21 cellular contexts compared by ENCODE assay signal in the genomic region with DNA sequence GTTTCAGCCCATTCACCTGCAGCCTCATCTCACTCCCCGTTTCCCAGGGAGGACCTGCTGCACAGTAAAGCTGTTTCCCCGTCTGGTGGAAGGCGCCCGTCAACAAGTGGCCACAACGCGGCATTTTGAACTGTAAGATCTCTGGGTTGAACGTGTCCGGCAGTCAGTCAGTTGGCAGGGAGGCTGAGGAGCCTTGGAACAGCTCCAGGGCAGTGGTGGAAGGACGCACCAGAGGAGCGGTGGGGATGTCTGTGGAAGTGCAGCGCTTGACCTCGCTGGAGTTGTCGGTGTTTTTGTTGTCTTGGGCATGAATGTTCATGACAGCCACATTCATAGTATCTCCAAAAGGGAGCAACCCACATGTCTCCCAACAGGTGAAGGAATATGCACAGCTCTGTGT. TPM values are rescaled to one million over a fixed set of nuclear protein-coding genes. Genes with fewer than 3 reads are reported as not detected.
DNase-seq lines count a peak whose midpoint lies in the region; ATAC-seq, FAIRE-seq and TF ChIP-seq lines count a peak whose summit lies in the region.
"Had no signal": no experiment of that assay in that cellular context is flagged by ENCODE, and none has a peak within 500 bp of the region (broad histone marks: within the 10 kb centered on the region; RNA-seq: fewer than 3 reads in every experiment).

No MANE protein-coding gene starts in this region.

- H3K4me3 Mint-ChIP-seq in activated CD8-positive, alpha-beta memory T cell treated with anti-CD3 and anti-CD28 coated beads, Interleukin-2, amount 10 ng/mL, durations not matched to agents 7 days and 5 days = no peak overlapping the region
- H3K4me3 Mint-ChIP-seq: CD14-positive monocyte; CD4-positive, alpha-beta T cell; CD8-positive, alpha-beta memory T cell had no signal

- H3K9me3 Mint-ChIP-seq in activated CD8-positive, alpha-beta memory T cell treated with anti-CD3 and anti-CD28 coated beads, Interleukin-2, amount 10 ng/mL, durations not matched to agents 7 days and 5 days (ENCODE audit: low read depth) = no peaks in the 10 kb centered on the region
- H3K9me3 Mint-ChIP-seq: CD4-positive, alpha-beta T cell; CD8-positive, alpha-beta memory T cell had no signal

- no peaks in the 10 kb centered on the region for H3K36me3 Mint-ChIP-seq in activated CD8-positive, alpha-beta memory T cell treated with anti-CD3 and anti-CD28 coated beads, Interleukin-2, amount 10 ng/mL, durations not matched to agents 7 days and 5 days
- H3K36me3 Mint-ChIP-seq: CD8-positive, alpha-beta memory T cell had no signal

- WGBS in neuronal stem cell (ENCODE audit: extremely low coverage in 2 of 2, insufficient read length in 2 of 2, insufficient replicate concordance in 1 of 2), 2 donors = no CpG with 5 or more reads among the region's 13 CpGs
- 84 to 91% methylated on average over 13 of the region's 13 CpGs for WGBS in pancreas, 2 donors

- no peak for ATAC-seq in activated CD8-positive, alpha-beta memory T cell treated with anti-CD3 and anti-CD28 coated beads, Interleukin-2, amount 10 ng/mL, durations not matched to agents 7 days and 5 days
- ATAC-seq in pancreas = no peak
- ATAC-seq: HCT116 had no signal

- no peak overlapping the region for H3K23ac ChIP-seq in neuronal stem cell (ENCODE audit: low read depth, low read length, poor library complexity)

- peak overlapping the region; percentile 72 for H2AK5ac ChIP-seq in neuronal stem cell (ENCODE audit: low read depth, low read length)

- no peak overlapping the region for H4K91ac ChIP-seq in neuronal stem cell (ENCODE audit: low read depth, low read length, poor library complexity)

- H3K4me3 ChIP-seq in bronchial epithelial cell (ENCODE audit: low read depth, low read length) = no peak overlapping the region
- H3K4me3 ChIP-seq in neuronal stem cell (ENCODE audit: low read length in 2 of 2) = no peak overlapping the region
- H3K4me3 ChIP-seq in pancreas = no peak overlapping the region
- H3K4me3 ChIP-seq: BLaER1 treated with 17β-estradiol and CSF1 and Interleukin-3, amounts not matched to agents 10 nM and 100 nM had no signal

- peak overlapping the region; percentile 91 for H3K14ac ChIP-seq in neuronal stem cell (ENCODE audit: low read length)

- H3K27ac ChIP-seq in neuronal stem cell (replicated peaks; ENCODE audit: low read length) (no peak overlapping the region), pancreas (no peak overlapping the region)
- H3K27ac ChIP-seq: 22Rv1; BLaER1 treated with 17β-estradiol and CSF1 and Interleukin-3, amounts not matched to agents 10 nM and 100 nM had no signal

- no peak overlapping the region for H4K8ac ChIP-seq in neuronal stem cell (ENCODE audit: low read depth, low read length)

- peaks cover 2% of the 10 kb centered on the region for H3K4me1 Mint-ChIP-seq in activated CD8-positive, alpha-beta memory T cell treated with anti-CD3 and anti-CD28 coated beads, Interleukin-2, amount 10 ng/mL, durations not matched to agents 7 days and 5 days

- peak overlapping the region; percentile 39 for H3K18ac ChIP-seq in neuronal stem cell (ENCODE audit: low read length)

- no peaks in the 10 kb centered on the region for H3K79me1 ChIP-seq in neuronal stem cell (ENCODE audit: low read depth, low read length)

- intact Hi-C loops in posterior cingulate gyrus (cut with DNase I) = no loop called here
- intact Hi-C loops in pancreas (cut with DNase I) = no loop called here

- TF ChIP-seq CTCF in bronchial epithelial cell (IDR thresholded peaks at IDR 0.05; ENCODE audit: insufficient read depth, low read length, severe bottlenecking) = no peak
- TF ChIP-seq CTCF in pancreas (IDR thresholded peaks at IDR 0.05) = no peak

- no peak overlapping the region for H3K9ac ChIP-seq in neuronal stem cell (ENCODE audit: low read depth, low read length, poor library complexity)
- H3K9ac ChIP-seq: BLaER1 treated with 17β-estradiol and CSF1 and Interleukin-3, amounts not matched to agents 10 nM and 100 nM had no signal

- peaks cover 3% of the 10 kb centered on the region for H3K27me3 Mint-ChIP-seq in activated CD8-positive, alpha-beta memory T cell treated with anti-CD3 and anti-CD28 coated beads, Interleukin-2, amount 10 ng/mL, durations not matched to agents 7 days and 5 days

- H3K27me3 ChIP-seq in bronchial epithelial cell (ENCODE audit: control insufficient read depth, insufficient read depth, low read length) = peaks cover 3% of the 10 kb centered on the region
- no peaks in the 10 kb centered on the region for H3K27me3 ChIP-seq in neuronal stem cell (ENCODE audit: control insufficient read depth in 3 of 3, insufficient read depth in 3 of 3, low read depth in 1 of 3, low read length in 3 of 3)
- H3K27me3 ChIP-seq in pancreas = no peaks in the 10 kb centered on the region
- H3K27me3 ChIP-seq: BE2C; BLaER1 treated with 17β-estradiol and CSF1 and Interleukin-3, amounts not matched to agents 10 nM and 100 nM had no signal

- no peak overlapping the region for H2BK120ac ChIP-seq in neuronal stem cell (ENCODE audit: low read depth, low read length)

- peak; percentile 43 for DNase-seq in activated CD8-positive, alpha-beta memory T cell treated with anti-CD3 and anti-CD28 coated beads for 24 hours
- no peak for DNase-seq in activated CD8-positive, alpha-beta memory T cell treated with anti-CD3 and anti-CD28 coated beads, Interleukin-2, amount 10 ng/mL, durations not matched to agents 7 days and 5 days
- no peak for DNase-seq in bronchial epithelial cell (ENCODE audit: low read depth)
- DNase-seq in neuronal stem cell (ENCODE audit: low spot score) = no peak
- DNase-seq in posterior cingulate gyrus = no peak
- DNase-seq in pancreas = no peak
- DNase-seq: AML-193; BE2C; CD4-positive, alpha-beta T cell; CD8-positive, alpha-beta memory T cell; DMS53; GF-D8; H9 had no signal

- H3K4ac ChIP-seq in neuronal stem cell (ENCODE audit: low read length) = no peak overlapping the region

- H3K36me3 ChIP-seq in bronchial epithelial cell (ENCODE audit: control insufficient read depth, insufficient read depth, low read length) = no peaks in the 10 kb centered on the region
- no peaks in the 10 kb centered on the region for H3K36me3 ChIP-seq in neuronal stem cell (replicated peaks in 1 of 2; ENCODE audit: control insufficient read depth in 2 of 2, insufficient read depth in 2 of 2, low read length in 2 of 2)
- H3K36me3 ChIP-seq in pancreas = no peaks in the 10 kb centered on the region
- H3K36me3 ChIP-seq: BE2C; BLaER1 treated with 17β-estradiol and CSF1 and Interleukin-3, amounts not matched to agents 10 nM and 100 nM had no signal

- no peak overlapping the region for H3K27ac Mint-ChIP-seq in activated CD8-positive, alpha-beta memory T cell treated with anti-CD3 and anti-CD28 coated beads, Interleukin-2, amount 10 ng/mL, durations not matched to agents 7 days and 5 days
- H3K27ac Mint-ChIP-seq: CD14-positive monocyte; CD4-positive, alpha-beta T cell had no signal

- H3K9me3 ChIP-seq in neuronal stem cell (replicated peaks in 1 of 2; ENCODE audit: control insufficient read depth in 2 of 2, insufficient read depth in 1 of 2, low read depth in 1 of 2, low read length in 2 of 2) (no peaks in the 10 kb centered on the region), pancreas (no peaks in the 10 kb centered on the region)
- H3K9me3 ChIP-seq: BE2C; BLaER1 treated with 17β-estradiol and CSF1 and Interleukin-3, amounts not matched to agents 10 nM and 100 nM had no signal

- CTCF ChIA-PET in activated CD8-positive, alpha-beta memory T cell treated with anti-CD3 and anti-CD28 coated beads, Interleukin-2, amount 10 ng/mL, durations not matched to agents 7 days and 5 days (lab: Charles Lee) = no interaction called here

- H2AFZ ChIP-seq in neuronal stem cell (ENCODE audit: low read length) = no peak overlapping the region

- peaks cover 0 to 10% of the 10 kb centered on the region in 2 donors for H3K4me1 ChIP-seq in neuronal stem cell (ENCODE audit: control insufficient read depth in 2 of 2, insufficient read depth in 1 of 2, low read depth in 1 of 2, low read length in 2 of 2)
- no peaks in the 10 kb centered on the region for H3K4me1 ChIP-seq in pancreas
- H3K4me1 ChIP-seq: BE2C had no signal

- H2BK12ac ChIP-seq in neuronal stem cell (ENCODE audit: low read length) = peak overlapping the region; percentile 97

- H3K4me2 ChIP-seq in neuronal stem cell (ENCODE audit: insufficient read depth, low read length, poor library complexity, severe bottlenecking) = no peak overlapping the region

- peak overlapping the region; percentile 87 for H2BK15ac ChIP-seq in neuronal stem cell (ENCODE audit: low read length)

- H2BK5ac ChIP-seq in neuronal stem cell (ENCODE audit: low read length) = no peak overlapping the region

- FAIRE-seq in bronchial epithelial cell (lab: Jason Lieb, UNC) (peak; percentile 76), pancreas (lab: Jason Lieb, UNC) (no peak)
- FAIRE-seq: A204.1, GM12891, GM18507 had no signal

RNA-seq across cellular contexts. Expression of a gene that starts 31.4 kb away (rescaled TPM):
- total RNA-seq in activated CD8-positive, alpha-beta memory T cell treated with anti-CD3 and anti-CD28 coated beads, Interleukin-2, amount 10 ng/mL, durations not matched to agents 7 days and 5 days = 100 to 1,000 TPM in 1 of 2 experiments, 10 to 100 TPM in 1; 94.7 to 101 TPM
- total RNA-seq in bronchial epithelial cell (21.3 and 26.6 TPM in 2 replicates), pancreas (10 to 100 TPM; 20.2 to 33.5 (median 21.4) TPM)
- polyA plus RNA-seq in neuronal stem cell (2013, experiment 1 of 2) = 1.5 TPM
- 1.4 TPM for polyA plus RNA-seq in neuronal stem cell (2013, experiment 2 of 2)
- polyA plus RNA-seq in pancreas = 10 to 100 TPM in 1 of 2 donors, 1 to 10 TPM in 1; 6.3 to 14.3 TPM
- total RNA-seq: Daoy had no signal
